In genomic region chr4:38152305-38152704, GRCh38 we compare ENCODE assay signal across 16 cellular contexts.
"Had no signal": no experiment of that assay in that cellular context is flagged by ENCODE, and none has a peak within 500 bp of the region (broad histone marks: within the 10 kb centered on the region; RNA-seq: fewer than 3 reads in every experiment).

No MANE protein-coding gene starts in this region.

- H3K27me3 ChIP-seq: ascending aorta, cardiac muscle cell, left lung, transverse colon had no signal

- H3K36me3 ChIP-seq: ascending aorta, cardiac muscle cell, left lung, transverse colon had no signal

- H3K9ac ChIP-seq: parathyroid adenoma had no signal

- H3K4me1 ChIP-seq: parathyroid adenoma had no signal

- H3K4me3 ChIP-seq: ascending aorta, cardiac muscle cell, left lung, SK-N-MC, transverse colon had no signal

- H3K9me3 ChIP-seq: ascending aorta, left lung, transverse colon had no signal

- DNase-seq: activated CD4-positive, CD25-positive, alpha-beta regulatory T cell treated with anti-CD3 and anti-CD28 coated beads, Interleukin-2, amount 50 U/mL, for 72 hours; activated naive CD4-positive, alpha-beta T cell treated with Interleukin-2 at 50 U/mL for 16 hours; activated naive CD8-positive, alpha-beta T cell treated with anti-CD3 and anti-CD28 coated beads, Interleukin-2, amount 50 U/mL, for 24 hours; hippocampal formation; left lung; stimulated activated CD4-positive, alpha-beta T cell treated with anti-CD3 and anti-CD28 coated beads, Interleukin-2, amount 100 ng/mL, for 48 hours; stimulated activated naive B cell treated with anti-CD40 and anti-IgM and Interleukin-4, amounts not matched to agents 10 μg/mL and 1 μg/mL and 100 μg/mL, for 72 hours; substantia nigra; T-helper 9 cell; transverse colon had no signal

- H2AFZ ChIP-seq: parathyroid adenoma had no signal

- ATAC-seq: activated naive CD8-positive, alpha-beta T cell treated with anti-CD3 and anti-CD28 coated beads, Interleukin-2, amount 50 U/mL, for 24 hours; activated T-helper 17 cell treated with anti-CD3 and anti-CD28 coated beads, Interleukin-2, amount 50 U/mL, for 72 hours; esophagus mucosa; left lung; stimulated activated naive B cell treated with anti-CD40 and anti-IgM and Interleukin-4, amounts not matched to agents 10 μg/mL and 1 μg/mL and 100 μg/mL, for 72 hours had no signal

- H3K27ac ChIP-seq: cardiac muscle cell, left lung, parathyroid adenoma, SK-N-MC, transverse colon had no signal
